30 cellular contexts compared by ENCODE assay signal in genomic region chr1:6730889-6731288, GRCh38.
"Had no signal": no experiment of that assay in that cellular context is flagged by ENCODE, and none has a peak within 500 bp of the region (broad histone marks: within the 10 kb centered on the region; RNA-seq: fewer than 3 reads in every experiment).

No MANE protein-coding gene starts in this region.

- H3K9me3 ChIP-seq: adrenal gland, body of pancreas, breast epithelium, SJCRH30 had no signal

- H3K36me3 ChIP-seq: adrenal gland, breast epithelium, SJCRH30, WERI-Rb-1 had no signal

- H3K27ac ChIP-seq: adrenal gland, body of pancreas, breast epithelium, SJCRH30, SK-N-MC, WERI-Rb-1 had no signal

- H3K27me3 ChIP-seq: adrenal gland, body of pancreas, breast epithelium had no signal

- ATAC-seq: activated CD8-positive, alpha-beta T cell treated with anti-CD3 and anti-CD28 coated beads for 36 hours; activated naive CD4-positive, alpha-beta T cell treated with anti-CD3 and anti-CD28 coated beads, Interleukin-2, amount 50 U/mL, for 72 hours; activated T-cell treated with anti-CD3 and anti-CD28 coated beads, Interleukin-2, amount 50 U/mL, for 72 hours; activated T-helper 17 cell treated with anti-CD3 and anti-CD28 coated beads, Interleukin-2, amount 50 U/mL, for 72 hours; body of pancreas; K562 had no signal

- H3K4me3 ChIP-seq: adrenal gland, body of pancreas, breast epithelium, K562, SJCRH30, SK-N-MC had no signal

- FAIRE-seq: astrocyte, K562 had no signal

- H3K4me1 ChIP-seq: adrenal gland, body of pancreas, breast epithelium, SJCRH30 had no signal

- DNase-seq: activated CD4-positive, alpha-beta T cell treated with anti-CD3 and anti-CD28 coated beads, Interleukin-2, amount 10 ng/mL, durations not matched to agents 24 days and 14 days; activated CD4-positive, alpha-beta T cell treated with anti-CD3 and anti-CD28 coated beads, Interleukin-2, amount 50 U/mL, for 4 hours; activated CD8-positive, alpha-beta T cell treated with anti-CD3 and anti-CD28 coated beads for 36 hours; activated gamma-delta T cell treated with Interleukin-2 at 50 U/mL for 16 hours; activated naive CD4-positive, alpha-beta T cell treated with anti-CD3 and anti-CD28 coated beads for 36 hours; activated T-cell treated with anti-CD3 and anti-CD28 coated beads, Interleukin-2, amount 50 U/mL, for 1 hour; activated T-cell treated with anti-CD3 and anti-CD28 coated beads, Interleukin-2, amount 50 U/mL, for 72 hours; adrenal gland; body of pancreas; Karpas-422; NCI-H1105; NCI-H1417 treated with DMSO at 0.1 percent for 48 hours; NCI-H187 treated with DMSO at 0.1 percent for 48 hours; NCI-H2081; NCI-H226; NCI-H446 treated with DMSO at 0.1 percent for 48 hours; NCI-H524; NCI-H69; NCI-H82; OCI-M1; SHP77; SJCRH30; T1000; WERI-Rb-1 had no signal
